ENCODE assay signal across 25 cellular contexts in genomic region chr6:34908194-34908593, GRCh38.
"Had no signal": no experiment of that assay in that cellular context is flagged by ENCODE, and none has a peak within 500 bp of the region (broad histone marks: within the 10 kb centered on the region; RNA-seq: fewer than 3 reads in every experiment).

No MANE protein-coding gene starts in this region.

- H3K27me3 ChIP-seq: esophagus squamous epithelium, heart left ventricle, neutrophil, ovary, spleen had no signal

- H3K4me3 ChIP-seq: esophagus squamous epithelium, heart left ventricle, ovary, prostate gland, spleen, thoracic aorta had no signal

- ATAC-seq: activated T-cell treated with anti-CD3 and anti-CD28 coated beads, Interleukin-2, amount 50 U/mL, for 4 hours; natural killer cell treated with Interleukin-12 subunit alpha and Interleukin-12 subunit beta and Interleukin-15 and Interleukin-18, amount 100 ng/mL, for 72 hours had no signal

- H3K36me3 Mint-ChIP-seq: natural killer cell treated with Interleukin-12 subunit alpha and Interleukin-12 subunit beta and Interleukin-15 and Interleukin-18, amount 100 ng/mL, for 72 hours had no signal

- H3K27ac Mint-ChIP-seq: activated B cell treated with CpG ODN at 0.5 μM for 24 hours; activated naive CD8-positive, alpha-beta T cell treated with anti-CD3 and anti-CD28 coated beads for 36 hours; activated T-helper 2 cell treated with anti-CD3 and anti-CD28 coated beads, Interferon-gamma antibody, Interleukin-2, Interleukin-4, amounts not matched to agents 10 μg/mL and 5 μg/mL and 100 μg/mL, durations not matched to agents 14 hours and 24 hours and 36 hours had no signal

- H3K4me1 ChIP-seq: prostate gland had no signal

- H3K9me3 Mint-ChIP-seq: activated B cell treated with CpG ODN at 0.5 μM for 24 hours; activated naive CD8-positive, alpha-beta T cell treated with anti-CD3 and anti-CD28 coated beads for 36 hours; activated T-cell treated with anti-CD3 and anti-CD28 coated beads, Interleukin-2, amount 50 U/mL, for 4 hours; activated T-helper 2 cell treated with anti-CD3 and anti-CD28 coated beads, Interferon-gamma antibody, Interleukin-2, Interleukin-4, amounts not matched to agents 10 μg/mL and 5 μg/mL and 100 μg/mL, durations not matched to agents 14 hours and 24 hours and 36 hours; natural killer cell treated with Interleukin-12 subunit alpha and Interleukin-12 subunit beta and Interleukin-15 and Interleukin-18, amount 100 ng/mL, for 72 hours had no signal

- H3K27me3 Mint-ChIP-seq: activated B cell treated with CpG ODN at 0.5 μM for 24 hours had no signal

- H3K27ac ChIP-seq: esophagus squamous epithelium, heart left ventricle, neutrophil, ovary, prostate gland, spleen, thoracic aorta had no signal

- H3K36me3 ChIP-seq: esophagus squamous epithelium, heart left ventricle, neutrophil, ovary, prostate gland, thoracic aorta had no signal

- H3K9me3 ChIP-seq: esophagus squamous epithelium, heart left ventricle, neutrophil, ovary, prostate gland, spleen, thoracic aorta had no signal

- DNase-seq: activated B cell treated with CpG ODN at 0.5 μM for 24 hours; activated CD4-positive, alpha-beta T cell treated with anti-CD3 and anti-CD28 coated beads for 4 hours; activated CD4-positive, alpha-beta T cell treated with anti-CD3 and anti-CD28 coated beads, Interleukin-2, amount 50 U/mL, for 48 hours; activated CD8-positive, alpha-beta memory T cell treated with anti-CD3 and anti-CD28 coated beads, Interleukin-2, amount 50 U/mL, for 48 hours; activated naive CD4-positive, alpha-beta T cell treated with Interleukin-2 at 50 U/mL for 16 hours; activated naive CD8-positive, alpha-beta T cell treated with anti-CD3 and anti-CD28 coated beads for 36 hours; activated T-cell treated with anti-CD3 and anti-CD28 coated beads, Interleukin-2, amount 50 U/mL, for 4 hours; central memory CD4-positive, alpha-beta T cell; dermis blood vessel endothelial cell; effector CD8-positive, alpha-beta T cell; esophagus squamous epithelium; heart left ventricle; kidney; mammary epithelial cell; midbrain; ovary; spleen; stimulated activated CD4-positive, alpha-beta T cell treated with anti-CD3 and anti-CD28 coated beads, Interleukin-4, amount 100 ng/mL, for 1 hour; stimulated activated naive CD4-positive, alpha-beta T cell; T-helper 9 cell had no signal

- H3K4me3 Mint-ChIP-seq: activated B cell treated with CpG ODN at 0.5 μM for 24 hours; activated naive CD8-positive, alpha-beta T cell treated with anti-CD3 and anti-CD28 coated beads for 36 hours; activated T-cell treated with anti-CD3 and anti-CD28 coated beads, Interleukin-2, amount 50 U/mL, for 4 hours; natural killer cell treated with Interleukin-12 subunit alpha and Interleukin-12 subunit beta and Interleukin-15 and Interleukin-18, amount 100 ng/mL, for 72 hours had no signal
